In genomic region chr16:5041604-5042133, GRCh38 we compare ENCODE assay signal across 11 cellular contexts. TPM values are rescaled to one million over a fixed set of nuclear protein-coding genes. Genes with fewer than 3 reads are reported as not detected.
DNase-seq lines count a peak whose midpoint lies in the region; ATAC-seq and TF ChIP-seq lines count a peak whose summit lies in the region.
"Had no signal": no experiment of that assay in that cellular context is flagged by ENCODE, and none has a peak within 500 bp of the region (broad histone marks: within the 10 kb centered on the region; RNA-seq: fewer than 3 reads in every experiment).

No MANE protein-coding gene starts in this region.

- no peak overlapping the region for H3K9ac ChIP-seq in GM23248

- H3K36me3 Mint-ChIP-seq in CD4-positive, alpha-beta memory T cell: peaks cover 0 to 4% of the 10 kb centered on the region in 2 donors
- no peaks in the 10 kb centered on the region for H3K36me3 Mint-ChIP-seq in activated CD4-positive, alpha-beta memory T cell treated with anti-CD3 and anti-CD28 coated beads for 36 hours

- TF ChIP-seq CTCF in GM06990 (IDR thresholded peaks at IDR 0.05; ENCODE audit: insufficient read depth, low read length, poor library complexity, severe bottlenecking): no peak

- POLR2A ChIA-PET in CD4-positive, alpha-beta memory T cell (lab: Charles Lee; ENCODE audit: partially characterized antibody): no interaction called here
- POLR2A ChIA-PET in activated CD4-positive, alpha-beta memory T cell treated with anti-CD3 and anti-CD28 coated beads for 36 hours (lab: Charles Lee): no interaction called here

- H3K36me3 ChIP-seq in GM06990 (ENCODE audit: control insufficient read depth, insufficient read depth, low read length) (no peaks in the 10 kb centered on the region), GM23248 (ENCODE audit: low read depth) (no peaks in the 10 kb centered on the region)
- no peaks in the 10 kb centered on the region for H3K36me3 ChIP-seq in CD4-positive, alpha-beta memory T cell (ENCODE audit: insufficient read depth, low read length)
- H3K36me3 ChIP-seq: transverse colon had no signal

- H3K27me3 Mint-ChIP-seq in CD4-positive, alpha-beta memory T cell: peaks cover 0 to 4% of the 10 kb centered on the region in 2 donors
- no peaks in the 10 kb centered on the region for H3K27me3 Mint-ChIP-seq in activated CD4-positive, alpha-beta memory T cell treated with anti-CD3 and anti-CD28 coated beads for 36 hours

- no peaks in the 10 kb centered on the region for H3K9me3 Mint-ChIP-seq in CD4-positive, alpha-beta memory T cell
- no peaks in the 10 kb centered on the region for H3K9me3 Mint-ChIP-seq in activated CD4-positive, alpha-beta memory T cell treated with anti-CD3 and anti-CD28 coated beads for 36 hours
- H3K9me3 Mint-ChIP-seq: CD8-positive, alpha-beta T cell had no signal

- no peak overlapping the region for H3K27ac ChIP-seq in GM23248
- H3K27ac ChIP-seq in CD4-positive, alpha-beta memory T cell (ENCODE audit: low read depth, low read length): no peak overlapping the region
- H3K27ac ChIP-seq: transverse colon had no signal

- H3K79me2 ChIP-seq in GM23248 (ENCODE audit: insufficient read depth): no peaks in the 10 kb centered on the region

- H3K4me1 Mint-ChIP-seq in CD4-positive, alpha-beta memory T cell: no peaks in the 10 kb centered on the region
- peaks cover 3% of the 10 kb centered on the region for H3K4me1 Mint-ChIP-seq in activated CD4-positive, alpha-beta memory T cell treated with anti-CD3 and anti-CD28 coated beads for 36 hours (ENCODE audit: low read depth)

- no peaks in the 10 kb centered on the region for H3K4me1 ChIP-seq in GM23248 (ENCODE audit: insufficient read depth)
- H3K4me1 ChIP-seq in CD4-positive, alpha-beta memory T cell (ENCODE audit: insufficient read depth, low read length): no peaks in the 10 kb centered on the region
- H3K4me1 ChIP-seq: transverse colon had no signal

- H3K9me2 ChIP-seq in GM23248 (ENCODE audit: insufficient read depth): no peaks in the 10 kb centered on the region

- CTCF ChIA-PET in CD4-positive, alpha-beta memory T cell (lab: Charles Lee; ENCODE audit: partially characterized antibody): no interaction called here
- CTCF ChIA-PET in activated CD4-positive, alpha-beta memory T cell treated with anti-CD3 and anti-CD28 coated beads for 36 hours (lab: Charles Lee): no interaction called here

- H4K20me1 ChIP-seq in GM23248 (ENCODE audit: insufficient read depth): no peaks in the 10 kb centered on the region

- H3K27me3 ChIP-seq in GM06990 (replicated peaks; ENCODE audit: control insufficient read depth, insufficient read depth, low read length) (no peaks in the 10 kb centered on the region), GM23248 (replicated peaks; ENCODE audit: insufficient read depth) (0 out of 2 replicates have a peak, but pooled peaks cover 5% of the 10 kb centered on the region)
- no peaks in the 10 kb centered on the region for H3K27me3 ChIP-seq in CD4-positive, alpha-beta memory T cell (ENCODE audit: insufficient read depth, low read length)
- H3K27me3 ChIP-seq: transverse colon had no signal

- no peaks in the 10 kb centered on the region for H3K9me3 ChIP-seq in GM23248 (ENCODE audit: low read depth)
- H3K9me3 ChIP-seq in CD4-positive, alpha-beta memory T cell (ENCODE audit: control insufficient read depth in 1 of 2, low read length in 2 of 2): no peaks in the 10 kb centered on the region
- H3K9me3 ChIP-seq: transverse colon had no signal

- 76 to 80% methylated on average over 10 to 12 of the region's 12 CpGs for WGBS in GM23248 (ENCODE audit: low coverage in 1 of 2, low lambda C conversion rate in 2 of 2, missing lambda C conversion rate in 2 of 2), 2 experiments

- no peak overlapping the region for H3K4me3 Mint-ChIP-seq in CD4-positive, alpha-beta memory T cell
- H3K4me3 Mint-ChIP-seq in activated CD4-positive, alpha-beta memory T cell treated with anti-CD3 and anti-CD28 coated beads for 36 hours: no peak overlapping the region
- H3K4me3 Mint-ChIP-seq: CD8-positive, alpha-beta T cell had no signal

- intact Hi-C loops in CD4-positive, alpha-beta memory T cell (cut with micrococcal nuclease): no loop called here
- intact Hi-C loops in activated CD4-positive, alpha-beta memory T cell treated with anti-CD3 and anti-CD28 coated beads for 36 hours (cut with micrococcal nuclease): no loop called here
- intact Hi-C loops in left cardiac atrium (cut with DNase I): no loop called here

- DNase-seq in GM06990 (ENCODE audit: extremely low read depth, insufficient read length): peak; percentile 52
- DNase-seq in GM23248: peak; percentile 52
- peak; percentile 42 for DNase-seq in LoVo (ENCODE audit: low spot score)
- DNase-seq in hepatic stellate cell (ENCODE audit: low spot score): peak; percentile 43
- DNase-seq in CD4-positive, alpha-beta memory T cell: no peak
- no peak for DNase-seq in activated CD4-positive, alpha-beta memory T cell treated with anti-CD3 and anti-CD28 coated beads for 36 hours
- DNase-seq in left cardiac atrium: no peak
- DNase-seq in stimulated activated CD4-positive, alpha-beta T cell treated with anti-CD3 and anti-CD28 coated beads, Interleukin-1b, Interleukin-23, amount 100 ng/mL, for 48 hours: no peak
- DNase-seq: CD8-positive, alpha-beta T cell; stimulated activated CD4-positive, alpha-beta T cell treated with anti-CD3 and anti-CD28 coated beads, Interleukin-12 subunit alpha, Interleukin-12 subunit beta, amount 100 ng/mL, for 4 hours; transverse colon had no signal

- in situ Hi-C loops in GM23248 (cut with MboI): no loop called here

- H3K27ac Mint-ChIP-seq in CD4-positive, alpha-beta memory T cell: no peak overlapping the region
- no peak overlapping the region for H3K27ac Mint-ChIP-seq in activated CD4-positive, alpha-beta memory T cell treated with anti-CD3 and anti-CD28 coated beads for 36 hours
- H3K27ac Mint-ChIP-seq: CD8-positive, alpha-beta T cell had no signal

- ATAC-seq in left cardiac atrium: no peak
- ATAC-seq: CD8-positive, alpha-beta T cell had no signal

- no peak overlapping the region for H3K4me2 ChIP-seq in GM23248 (ENCODE audit: unreplicated experiment)

- no peaks in the 10 kb centered on the region for H3F3A ChIP-seq in GM23248 (ENCODE audit: insufficient read depth)

- H2AFZ ChIP-seq in GM23248: no peak overlapping the region

- H3K4me3 ChIP-seq in GM06990 (replicated peaks; ENCODE audit: low read depth, low read length): no peak overlapping the region; the same call in 1 of the 2 replicates
- no peak overlapping the region for H3K4me3 ChIP-seq in GM23248
- H3K4me3 ChIP-seq in CD4-positive, alpha-beta memory T cell (ENCODE audit: low read length in 2 of 2): no peak overlapping the region
- H3K4me3 ChIP-seq: transverse colon had no signal

RNA-seq across cellular contexts. Expression of gene NAGPA, which starts 7.9 kb away (rescaled TPM):
- total RNA-seq in GM23248 (2014; rRNA removed; shearing (Covaris generic)): 33.4 and 61.0 TPM in 2 replicates
- 16.2 and 16.3 TPM in 2 replicates for polyA plus RNA-seq in GM23248 (2016; fragmentation: Nextera tagmentation; extraction: Ambion mirVana)
- total RNA-seq in CD4-positive, alpha-beta memory T cell: 10 to 100 TPM; 30.7 to 33.2 TPM
- 10 to 100 TPM; 32.2 to 36.8 TPM for polyA plus RNA-seq in CD4-positive, alpha-beta memory T cell
- total RNA-seq in activated CD4-positive, alpha-beta memory T cell treated with anti-CD3 and anti-CD28 coated beads for 36 hours: 1 to 10 TPM; 7.6 to 7.8 TPM
- total RNA-seq in left cardiac atrium: 1 to 10 TPM; 6.8 to 8.4 TPM

RNA-seq across cellular contexts. Expression of gene C16orf89, which starts 24.1 kb away (rescaled TPM):
- not detected in 2 replicates for total RNA-seq in GM23248 (2014; rRNA removed; shearing (Covaris generic))
- not detected in 2 replicates for polyA plus RNA-seq in GM23248 (2016; fragmentation: Nextera tagmentation; extraction: Ambion mirVana)
- not detected for total RNA-seq in CD4-positive, alpha-beta memory T cell
- polyA plus RNA-seq in CD4-positive, alpha-beta memory T cell: not detected
- total RNA-seq in activated CD4-positive, alpha-beta memory T cell treated with anti-CD3 and anti-CD28 coated beads for 36 hours: not detected
- total RNA-seq in left cardiac atrium: 10 to 100 TPM in 1 of 2 donors, 1 to 10 TPM in 1; 6.6 to 19.4 TPM
- total RNA-seq: CD8-positive, alpha-beta T cell had no signal

RNA-seq across cellular contexts. Expression of gene ALG1, which starts 30.0 kb away (rescaled TPM):
- total RNA-seq in GM23248 (2014; rRNA removed; shearing (Covaris generic)): 34.1 and 36.5 TPM in 2 replicates
- 45.4 and 48.0 TPM in 2 replicates for polyA plus RNA-seq in GM23248 (2016; fragmentation: Nextera tagmentation; extraction: Ambion mirVana)
- total RNA-seq in CD4-positive, alpha-beta memory T cell: 10 to 100 TPM; 23.5 to 28.1 TPM
- polyA plus RNA-seq in CD4-positive, alpha-beta memory T cell: 10 to 100 TPM; 27.3 to 34.0 TPM
- total RNA-seq in activated CD4-positive, alpha-beta memory T cell treated with anti-CD3 and anti-CD28 coated beads for 36 hours: 10 to 100 TPM; 12.8 to 14.1 TPM
- 10 to 100 TPM; 11.0 to 11.8 TPM for total RNA-seq in left cardiac atrium

RNA-seq across cellular contexts. Expression of gene EEF2KMT, which starts 55.9 kb away (rescaled TPM):
- total RNA-seq in GM23248 (2014; rRNA removed; shearing (Covaris generic)): 11.2 and 12.4 TPM in 2 replicates
- polyA plus RNA-seq in GM23248 (2016; fragmentation: Nextera tagmentation; extraction: Ambion mirVana): 13.9 and 16.2 TPM in 2 replicates
- 10 to 100 TPM; 10.9 to 13.2 TPM for total RNA-seq in CD4-positive, alpha-beta memory T cell
- polyA plus RNA-seq in CD4-positive, alpha-beta memory T cell: 10 to 100 TPM in 1 of 2 donors, 1 to 10 TPM in 1; 6.1 to 19.7 TPM
- total RNA-seq in activated CD4-positive, alpha-beta memory T cell treated with anti-CD3 and anti-CD28 coated beads for 36 hours: 10 to 100 TPM; 18.4 to 18.8 TPM
- 1 to 10 TPM; 5.4 to 7.5 TPM for total RNA-seq in left cardiac atrium

Comparison
In these comparisons a context has a peak if more than half of its experiments do, and no peak if none do; other contexts are left out.
1. DNase-seq: peak in GM06990 (single experiment), GM23248 (single experiment), LoVo (single experiment) and hepatic stellate cell (single experiment); none in CD4-positive, alpha-beta memory T cell (0 of 5), activated CD4-positive, alpha-beta memory T cell treated with anti-CD3 and anti-CD28 coated beads for 36 hours (single experiment), left cardiac atrium (single experiment) and stimulated activated CD4-positive, alpha-beta T cell treated with anti-CD3 and anti-CD28 coated beads, Interleukin-1b, Interleukin-23, amount 100 ng/mL, for 48 hours (single experiment).